In genomic region chr7:133082390-133082766, GRCh38 we compare ENCODE assay signal across 8 cellular contexts. TPM values are rescaled to one million over a fixed set of nuclear protein-coding genes. Genes with fewer than 3 reads are reported as not detected.
DNase-seq lines count a peak whose midpoint lies in the region; ATAC-seq, FAIRE-seq and TF ChIP-seq lines count a peak whose summit lies in the region.

No MANE protein-coding gene starts in this region.

- no peaks in the 10 kb centered on the region for H3K4me1 ChIP-seq in SJCRH30

- ATAC-seq in activated CD8-positive, alpha-beta memory T cell treated with anti-CD3 and anti-CD28 coated beads, Interleukin-2, amount 10 ng/mL, durations not matched to agents 7 days and 5 days, result no peak

- H3K27ac ChIP-seq in SJCRH30 (peak overlapping the region; percentile 1; the same call in 1 of the 2 replicates), substantia nigra (ENCODE audit: low read depth, low read length, poor library complexity, severe bottlenecking) (peak overlapping the region; percentile 7)

- H3K36me3 ChIP-seq in SJCRH30, result peaks cover 15% of the 10 kb centered on the region; the same call in 1 of the 2 replicates

- H3K27me3 Mint-ChIP-seq in activated CD8-positive, alpha-beta memory T cell treated with anti-CD3 and anti-CD28 coated beads, Interleukin-2, amount 10 ng/mL, durations not matched to agents 7 days and 5 days, result no peaks in the 10 kb centered on the region
- peaks cover 2% of the 10 kb centered on the region for H3K27me3 Mint-ChIP-seq in glutamatergic neuron (ENCODE audit: unreplicated experiment)

- no peak for DNase-seq in activated CD8-positive, alpha-beta memory T cell treated with anti-CD3 and anti-CD28 coated beads, Interleukin-2, amount 10 ng/mL, durations not matched to agents 7 days and 5 days
- no peak for DNase-seq in activated CD8-positive, alpha-beta memory T cell treated with anti-CD3 and anti-CD28 coated beads for 24 hours
- DNase-seq in SJCRH30 (no peak), glutamatergic neuron (no peak), substantia nigra (lab: John Stamatoyannopoulos, UW) (no peak), A172 (ENCODE audit: low spot score) (no peak), D721Med (ENCODE audit: insufficient read length, low spot score) (no peak), NCI-H1436 (lab: John Stamatoyannopoulos, UW) (no peak)

- H3K9me3 Mint-ChIP-seq in activated CD8-positive, alpha-beta memory T cell treated with anti-CD3 and anti-CD28 coated beads, Interleukin-2, amount 10 ng/mL, durations not matched to agents 7 days and 5 days (ENCODE audit: low read depth), result no peaks in the 10 kb centered on the region
- H3K9me3 Mint-ChIP-seq in glutamatergic neuron (ENCODE audit: unreplicated experiment), result no peaks in the 10 kb centered on the region

- H3K4me3 Mint-ChIP-seq in activated CD8-positive, alpha-beta memory T cell treated with anti-CD3 and anti-CD28 coated beads, Interleukin-2, amount 10 ng/mL, durations not matched to agents 7 days and 5 days, result peak overlapping the region; percentile 82
- peak overlapping the region; percentile 95 for H3K4me3 Mint-ChIP-seq in glutamatergic neuron (ENCODE audit: unreplicated experiment)

- H3K4me3 ChIP-seq in SJCRH30, result peak overlapping the region; percentile 86

- H3K36me3 Mint-ChIP-seq in activated CD8-positive, alpha-beta memory T cell treated with anti-CD3 and anti-CD28 coated beads, Interleukin-2, amount 10 ng/mL, durations not matched to agents 7 days and 5 days, result peaks cover 8% of the 10 kb centered on the region
- H3K36me3 Mint-ChIP-seq in glutamatergic neuron (ENCODE audit: unreplicated experiment), result no peaks in the 10 kb centered on the region

- H3K27ac Mint-ChIP-seq in activated CD8-positive, alpha-beta memory T cell treated with anti-CD3 and anti-CD28 coated beads, Interleukin-2, amount 10 ng/mL, durations not matched to agents 7 days and 5 days, result peak overlapping the region; percentile 82
- H3K27ac Mint-ChIP-seq in glutamatergic neuron (ENCODE audit: unreplicated experiment), result peak overlapping the region; percentile 56

- H3K4me1 Mint-ChIP-seq in activated CD8-positive, alpha-beta memory T cell treated with anti-CD3 and anti-CD28 coated beads, Interleukin-2, amount 10 ng/mL, durations not matched to agents 7 days and 5 days, result peaks cover 24% of the 10 kb centered on the region
- H3K4me1 Mint-ChIP-seq in glutamatergic neuron (ENCODE audit: low read depth, unreplicated experiment), result peaks cover 4% of the 10 kb centered on the region

- no peak for TF ChIP-seq CTCF in glutamatergic neuron (IDR thresholded peaks at IDR 0.05; ENCODE audit: partially characterized antibody, unreplicated experiment)
- TF ChIP-seq CTCF in D721Med (IDR thresholded peaks at IDR 0.05; ENCODE audit: insufficient read depth, missing control alignments), result no peak

- CTCF ChIA-PET in activated CD8-positive, alpha-beta memory T cell treated with anti-CD3 and anti-CD28 coated beads, Interleukin-2, amount 10 ng/mL, durations not matched to agents 7 days and 5 days (lab: Charles Lee), result no interaction called here

- H3K27me3 ChIP-seq in SJCRH30, result no peaks in the 10 kb centered on the region

- H3K9me3 ChIP-seq in SJCRH30 (replicated peaks), result no peaks in the 10 kb centered on the region

- FAIRE-seq in D721Med (lab: Jason Lieb, UNC), result no peak

RNA-seq across cellular contexts. Expression of gene CHCHD3, which starts 0.5 kb away (rescaled TPM):
- total RNA-seq in activated CD8-positive, alpha-beta memory T cell treated with anti-CD3 and anti-CD28 coated beads, Interleukin-2, amount 10 ng/mL, durations not matched to agents 7 days and 5 days, result 10 to 100 TPM; 49.5 to 56.7 TPM
- 192 and 193 TPM in 2 replicates for total RNA-seq in SJCRH30 (2014; rRNA removed; shearing (Covaris generic))
- 61.5 TPM for total RNA-seq in glutamatergic neuron (ENCODE audit: unreplicated experiment)
- total RNA-seq in A172 (2014; rRNA removed; shearing (Covaris generic)), result 145 and 181 TPM in 2 replicates
